In genomic region chr6:25369450-25370086, GRCh38 we compare ENCODE assay signal across 1 cellular context.
TF ChIP-seq lines count a peak whose summit lies in the region.

No MANE protein-coding gene starts in this region.

TF ChIP-seq in HepG2, 621 proteins besides CTCF, POLR2A, EP300 and RAD21 (continued from another document and continues in another):
- no peak for TF ChIP-seq THAP9 (CRISPR knock-in tag; IDR thresholded peaks at IDR 0.05; ENCODE audit: borderline replicate concordance)
- no peak for TF ChIP-seq SNAPC4 (CRISPR knock-in tag; IDR thresholded peaks at IDR 0.05)
- TF ChIP-seq ZNF136 (CRISPR knock-in tag; IDR thresholded peaks at IDR 0.05; ENCODE audit: low read depth) = no peak
- peak; percentile 42; the same call in 1 of the 2 replicates for TF ChIP-seq ZBTB34 (CRISPR knock-in tag; IDR thresholded peaks at IDR 0.05)
- TF ChIP-seq KLF12 (CRISPR knock-in tag; IDR thresholded peaks at IDR 0.05; ENCODE audit: borderline replicate concordance) = no peak
- TF ChIP-seq LCORL (IDR thresholded peaks at IDR 0.05) = no peak
- TF ChIP-seq LCORL (CRISPR knock-in tag; IDR thresholded peaks at IDR 0.05) = 0 out of 2 replicates have a peak, but pooled peaks have one; percentile 28
- no peak for TF ChIP-seq NFKB2 (CRISPR knock-in tag; IDR thresholded peaks at IDR 0.05; ENCODE audit: borderline replicate concordance)
- no peak for TF ChIP-seq ZNF296 (CRISPR knock-in tag; conservative IDR thresholded peaks at IDR 0.05)
- no peak for TF ChIP-seq ETV5 (CRISPR knock-in tag; IDR thresholded peaks at IDR 0.05; ENCODE audit: borderline replicate concordance)
- TF ChIP-seq PITX1 (CRISPR knock-in tag; IDR thresholded peaks at IDR 0.05) = 0 out of 2 replicates have a peak, but pooled peaks have one; percentile 9
- TF ChIP-seq ZBTB39 (CRISPR knock-in tag; IDR thresholded peaks at IDR 0.05) = no peak
- TF ChIP-seq ZKSCAN8 (CRISPR knock-in tag; IDR thresholded peaks at IDR 0.05; ENCODE audit: borderline replicate concordance) = no peak
- no peak for TF ChIP-seq ZHX2 (IDR thresholded peaks at IDR 0.05; ENCODE audit: low read depth)
- TF ChIP-seq ZHX2 (CRISPR knock-in tag; IDR thresholded peaks at IDR 0.05; ENCODE audit: borderline replicate concordance) = no peak
- peak; percentile 18; the same call in 1 of the 2 replicates for TF ChIP-seq KDM1A (CRISPR knock-in tag; IDR thresholded peaks at IDR 0.05)
- no peak for TF ChIP-seq ZNF740 (CRISPR knock-in tag; IDR thresholded peaks at IDR 0.05)
- TF ChIP-seq ZBTB2 (CRISPR knock-in tag; IDR thresholded peaks at IDR 0.05; ENCODE audit: low read depth) = no peak
- peak; percentile 86; the same call in 1 of the 2 replicates for TF ChIP-seq ZNF691 (CRISPR knock-in tag; IDR thresholded peaks at IDR 0.05; ENCODE audit: borderline replicate concordance, low read depth)
- TF ChIP-seq TEAD2 (CRISPR knock-in tag; IDR thresholded peaks at IDR 0.05) = no peak
- TF ChIP-seq ZNF17 (CRISPR knock-in tag; IDR thresholded peaks at IDR 0.05) = no peak
- TF ChIP-seq ZNF878 (CRISPR knock-in tag; IDR thresholded peaks at IDR 0.05) = no peak
- TF ChIP-seq E2F1 (CRISPR knock-in tag; IDR thresholded peaks at IDR 0.05) = no peak
- no peak for TF ChIP-seq HDAC6 (IDR thresholded peaks at IDR 0.05; ENCODE audit: low read depth, low read length)
- TF ChIP-seq ZBTB33 (CRISPR knock-in tag; IDR thresholded peaks at IDR 0.05) = no peak
- peak; percentile 39 for TF ChIP-seq HNF4A (CRISPR knock-in tag; IDR thresholded peaks at IDR 0.05)
